In the genomic region with DNA sequence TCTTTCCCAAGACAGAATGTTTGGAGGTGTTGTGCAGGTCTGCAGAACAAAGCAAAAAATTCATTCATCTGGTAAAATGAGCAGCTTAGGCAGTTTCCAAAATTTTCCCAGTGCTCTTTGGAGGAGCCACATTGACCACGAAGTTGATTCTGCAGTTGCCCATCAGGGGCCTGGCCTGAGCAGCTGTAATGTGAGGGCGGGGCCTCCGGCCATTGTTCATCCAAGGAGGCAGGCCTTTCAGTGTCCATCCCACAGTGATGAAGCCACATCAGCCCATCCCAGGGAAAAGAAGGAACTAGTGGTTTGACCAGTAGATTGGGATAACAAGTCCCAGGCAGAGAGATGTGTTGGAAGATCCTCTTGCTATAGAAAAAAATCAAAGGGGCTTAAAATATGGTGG, we compare ENCODE assay signal across 18 cellular contexts.
"Had no signal": no experiment of that assay in that cellular context is flagged by ENCODE, and none has a peak within 500 bp of the region (broad histone marks: within the 10 kb centered on the region; RNA-seq: fewer than 3 reads in every experiment).

No MANE protein-coding gene starts in this region.

- H3K27me3 Mint-ChIP-seq: dendritic cell treated with granulocyte-macrophage colony-stimulating factor and Interleukin-4, amounts not matched to agents 40 ng/mL and 50 ng/mL, for 4 days; naive thymus-derived CD8-positive, alpha-beta T cell had no signal

- FAIRE-seq: islet of Langerhans, small intestine had no signal

- H3K4me3 Mint-ChIP-seq: dendritic cell treated with granulocyte-macrophage colony-stimulating factor and Interleukin-4, amounts not matched to agents 40 ng/mL and 50 ng/mL, for 4 days; naive thymus-derived CD8-positive, alpha-beta T cell had no signal

- H3K4me1 ChIP-seq: esophagus squamous epithelium, foreskin keratinocyte, sigmoid colon, thyroid gland, upper lobe of left lung, uterus had no signal

- DNase-seq: esophagus squamous epithelium; foreskin keratinocyte; heart left ventricle; hippocampal formation; kidney glomerular epithelial cell; mesendoderm; naive thymus-derived CD8-positive, alpha-beta T cell; sigmoid colon; small intestine; stimulated activated CD4-positive, alpha-beta T cell treated with anti-CD3 and anti-CD28 coated beads, Interleukin-2, amount 100 ng/mL, for 48 hours; stimulated activated naive CD8-positive, alpha-beta T cell treated with anti-CD3 and anti-CD28 coated beads, Interleukin-15, Interleukin-2, amounts not matched to agents 100 U/mL and 50 U/mL, for 24 hours; thyroid gland; upper lobe of left lung; uterus had no signal

- H3K9me3 Mint-ChIP-seq: dendritic cell treated with granulocyte-macrophage colony-stimulating factor and Interleukin-4, amounts not matched to agents 40 ng/mL and 50 ng/mL, for 4 days; naive thymus-derived CD8-positive, alpha-beta T cell had no signal

- H3K36me3 ChIP-seq: uterus had no signal

- H3K27ac Mint-ChIP-seq: dendritic cell treated with granulocyte-macrophage colony-stimulating factor and Interleukin-4, amounts not matched to agents 40 ng/mL and 50 ng/mL, for 4 days had no signal

- H3K27me3 ChIP-seq: esophagus squamous epithelium, foreskin keratinocyte, heart left ventricle, neutrophil, sigmoid colon, suprapubic skin, thyroid gland, upper lobe of left lung, uterus had no signal

- H3K9me3 ChIP-seq: esophagus squamous epithelium, heart left ventricle, neutrophil, sigmoid colon, suprapubic skin, thyroid gland, upper lobe of left lung, uterus had no signal

- H3K27ac ChIP-seq: esophagus squamous epithelium, foreskin keratinocyte, heart left ventricle, neutrophil, sigmoid colon, suprapubic skin, thyroid gland, upper lobe of left lung, uterus had no signal

- ATAC-seq: foreskin keratinocyte; heart left ventricle; naive thymus-derived CD8-positive, alpha-beta T cell; stimulated activated naive CD8-positive, alpha-beta T cell treated with anti-CD3 and anti-CD28 coated beads, Interleukin-15, Interleukin-2, amounts not matched to agents 100 U/mL and 50 U/mL, for 24 hours had no signal

- H3K4me3 ChIP-seq: esophagus squamous epithelium, heart left ventricle, sigmoid colon, suprapubic skin, thyroid gland, upper lobe of left lung, uterus had no signal
